21 cellular contexts compared by ENCODE assay signal in genomic region chr11:85784907-85785306, GRCh38.
"Had no signal": no experiment of that assay in that cellular context is flagged by ENCODE, and none has a peak within 500 bp of the region (broad histone marks: within the 10 kb centered on the region; RNA-seq: fewer than 3 reads in every experiment).

No MANE protein-coding gene starts in this region.

- H3K27ac ChIP-seq: body of pancreas, foreskin keratinocyte, pancreas, transverse colon had no signal

- DNase-seq: activated CD4-positive, alpha-beta memory T cell treated with anti-CD3 and anti-CD28 coated beads, Interleukin-2, amount 10 ng/mL, durations not matched to agents 7 days and 5 days; activated CD4-positive, alpha-beta T cell treated with anti-CD3 and anti-CD28 coated beads for 48 hours; activated effector memory CD4-positive, alpha-beta T cell treated with anti-CD3 and anti-CD28 coated beads, Interleukin-2, amount 50 U/mL, for 16 hours; activated naive CD4-positive, alpha-beta T cell treated with anti-CD3 and anti-CD28 coated beads, Interleukin-2, amount 10 ng/mL, durations not matched to agents 7 days and 5 days; body of pancreas; caudate nucleus; dermis blood vessel endothelial cell; effector CD8-positive, alpha-beta T cell; erythroblast; foreskin keratinocyte; left ventricle myocardium superior; mammary epithelial cell; midbrain; pancreas; right cardiac atrium; stimulated activated CD4-positive, alpha-beta T cell treated with anti-CD3 and anti-CD28 coated beads, Interleukin-4, amount 100 ng/mL, for 24 hours; stimulated activated naive CD8-positive, alpha-beta T cell treated with anti-CD3 and anti-CD28 coated beads, Interleukin-15, amount 100 ng/mL, for 72 hours; T-cell; transverse colon had no signal

- FAIRE-seq: pancreas, urothelium cell line had no signal

- H3K4me3 Mint-ChIP-seq: activated CD4-positive, alpha-beta memory T cell treated with anti-CD3 and anti-CD28 coated beads, Interleukin-2, amount 10 ng/mL, durations not matched to agents 7 days and 5 days; activated naive CD4-positive, alpha-beta T cell treated with anti-CD3 and anti-CD28 coated beads, Interleukin-2, amount 10 ng/mL, durations not matched to agents 7 days and 5 days; nephron; stimulated activated naive CD8-positive, alpha-beta T cell treated with anti-CD3 and anti-CD28 coated beads, Interleukin-15, amount 100 ng/mL, for 72 hours; T-cell had no signal

- H3K36me3 ChIP-seq: pancreas, transverse colon had no signal

- H3K4me1 ChIP-seq: pancreas had no signal

- H3K9me3 ChIP-seq: body of pancreas, pancreas, transverse colon had no signal

- H3K27me3 Mint-ChIP-seq: activated CD4-positive, alpha-beta memory T cell treated with anti-CD3 and anti-CD28 coated beads, Interleukin-2, amount 10 ng/mL, durations not matched to agents 7 days and 5 days; activated naive CD4-positive, alpha-beta T cell treated with anti-CD3 and anti-CD28 coated beads, Interleukin-2, amount 10 ng/mL, durations not matched to agents 7 days and 5 days; stimulated activated naive CD8-positive, alpha-beta T cell treated with anti-CD3 and anti-CD28 coated beads, Interleukin-15, amount 100 ng/mL, for 72 hours; T-cell had no signal

- H3K27ac Mint-ChIP-seq: activated CD4-positive, alpha-beta memory T cell treated with anti-CD3 and anti-CD28 coated beads, Interleukin-2, amount 10 ng/mL, durations not matched to agents 7 days and 5 days; activated naive CD4-positive, alpha-beta T cell treated with anti-CD3 and anti-CD28 coated beads, Interleukin-2, amount 10 ng/mL, durations not matched to agents 7 days and 5 days; nephron; T-cell had no signal

- H3K27me3 ChIP-seq: body of pancreas, foreskin keratinocyte, pancreas, transverse colon had no signal

- ATAC-seq: body of pancreas; foreskin keratinocyte; left ventricle myocardium superior; pancreas; right cardiac atrium; stimulated activated naive CD8-positive, alpha-beta T cell treated with anti-CD3 and anti-CD28 coated beads, Interleukin-15, amount 100 ng/mL, for 72 hours; T-cell had no signal

- H3K4me3 ChIP-seq: body of pancreas, pancreas, transverse colon had no signal
